ENCODE assay signal across 26 cellular contexts in genomic region chr1:52145137-52145536, GRCh38. TPM values are rescaled to one million over a fixed set of nuclear protein-coding genes. Genes with fewer than 3 reads are reported as not detected.
DNase-seq lines count a peak whose midpoint lies in the region; ATAC-seq and TF ChIP-seq lines count a peak whose summit lies in the region.
"Had no signal": no experiment of that assay in that cellular context is flagged by ENCODE, and none has a peak within 500 bp of the region (broad histone marks: within the 10 kb centered on the region; RNA-seq: fewer than 3 reads in every experiment).

No MANE protein-coding gene starts in this region.

- no peak overlapping the region for H3K4me3 Mint-ChIP-seq in natural killer cell
- no peak overlapping the region for H3K4me3 Mint-ChIP-seq in natural killer cell treated with Interleukin-12 subunit alpha and Interleukin-12 subunit beta and Interleukin-15 and Interleukin-18, amount 100 ng/mL, for 72 hours
- H3K4me3 Mint-ChIP-seq in type B pancreatic cell, result peak overlapping the region; percentile 28
- H3K4me3 Mint-ChIP-seq: activated CD8-positive, alpha-beta memory T cell treated with anti-CD3 and anti-CD28 coated beads, Interleukin-2, amount 10 ng/mL, durations not matched to agents 7 days and 5 days had no signal

- intact Hi-C loops in natural killer cell (cut with micrococcal nuclease) (no loop called here), ascending aorta (cut with DNase I) (loop anchor here (10.0 kb wide), 3 partner anchors 260 to 1180 kb away; partner anchors contain the start of genes FAF1, ORC1 and PRPF38A), left colon (cut with DNase I, micrococcal nuclease) (no loop called here), esophagus squamous epithelium (cut with DNase I) (no loop called here)

- H3K4me3 ChIP-seq in ascending aorta (no peak overlapping the region), esophagus squamous epithelium (no peak overlapping the region)
- H3K4me3 ChIP-seq: gastrocnemius medialis, SK-N-MC, upper lobe of left lung had no signal

- peaks cover 21 to 24% of the 10 kb centered on the region in 2 donors for H3K4me1 Mint-ChIP-seq in natural killer cell
- peaks cover 21 to 23% of the 10 kb centered on the region in 2 donors for H3K4me1 Mint-ChIP-seq in natural killer cell treated with Interleukin-12 subunit alpha and Interleukin-12 subunit beta and Interleukin-15 and Interleukin-18, amount 100 ng/mL, for 72 hours (ENCODE audit: low read depth in 2 of 2)
- H3K4me1 Mint-ChIP-seq in type B pancreatic cell (ENCODE audit: unreplicated experiment), result peaks cover 18% of the 10 kb centered on the region

- H3K36me3 Mint-ChIP-seq in natural killer cell (no peaks in the 10 kb centered on the region), type B pancreatic cell (no peaks in the 10 kb centered on the region)
- no peaks in the 10 kb centered on the region for H3K36me3 Mint-ChIP-seq in natural killer cell treated with Interleukin-12 subunit alpha and Interleukin-12 subunit beta and Interleukin-15 and Interleukin-18, amount 100 ng/mL, for 72 hours
- H3K36me3 Mint-ChIP-seq: activated CD8-positive, alpha-beta memory T cell treated with anti-CD3 and anti-CD28 coated beads, Interleukin-2, amount 10 ng/mL, durations not matched to agents 7 days and 5 days had no signal

- DNase-seq in natural killer cell, result no peak
- no peak for DNase-seq in natural killer cell treated with Interleukin-12 subunit alpha and Interleukin-12 subunit beta and Interleukin-15 and Interleukin-18, amount 100 ng/mL, for 72 hours (ENCODE audit: low spot score)
- no peak for DNase-seq in ascending aorta (ENCODE audit: low spot score in 2 of 2)
- no peak for DNase-seq in left colon
- DNase-seq in type B pancreatic cell (ENCODE audit: extremely low spot score, unreplicated experiment), result no peak
- DNase-seq in DMS53 treated with DMSO at 0.1 percent for 48 hours (lab: John Stamatoyannopoulos, UW; ENCODE audit: unreplicated experiment), result no peak
- no peak for DNase-seq in esophagus squamous epithelium (lab: John Stamatoyannopoulos, UW)
- DNase-seq: activated CD4-positive, CD25-positive, alpha-beta regulatory T cell; activated CD8-positive, alpha-beta memory T cell treated with anti-CD3 and anti-CD28 coated beads, Interleukin-2, amount 10 ng/mL, durations not matched to agents 7 days and 5 days; activated T-cell treated with anti-CD3 and anti-CD28 coated beads, Interleukin-2, amount 50 U/mL, for 48 hours; BE2C; brain microvascular endothelial cell; gastrocnemius medialis; HCEC 1CT; Kasumi-1; NCI-H146; NCI-H2171 treated with DMSO at 0.1 percent for 48 hours; NCI-H510A; NK-92 treated with Interleukin-12 subunit alpha and Interleukin-12 subunit beta, amount 100 ng/mL, for 24 hours; stimulated activated CD4-positive, alpha-beta T cell treated with anti-CD3 and anti-CD28 coated beads, Interleukin-12 subunit alpha, Interleukin-12 subunit beta, amount 100 ng/mL, for 4 hours; stimulated activated CD4-positive, alpha-beta T cell treated with anti-CD3 and anti-CD28 coated beads, Interleukin-2, amount 100 ng/mL, for 48 hours; upper lobe of left lung had no signal

- H3K9me3 Mint-ChIP-seq in natural killer cell, result no peaks in the 10 kb centered on the region
- no peaks in the 10 kb centered on the region for H3K9me3 Mint-ChIP-seq in natural killer cell treated with Interleukin-12 subunit alpha and Interleukin-12 subunit beta and Interleukin-15 and Interleukin-18, amount 100 ng/mL, for 72 hours
- no peaks in the 10 kb centered on the region for H3K9me3 Mint-ChIP-seq in type B pancreatic cell

- H3K9me3 ChIP-seq in ascending aorta (no peaks in the 10 kb centered on the region), esophagus squamous epithelium (no peaks in the 10 kb centered on the region)
- H3K9me3 ChIP-seq: BE2C, gastrocnemius medialis, upper lobe of left lung had no signal

- H3K4me1 ChIP-seq in ascending aorta (peaks cover 0 to 28% of the 10 kb centered on the region in 2 donors), esophagus squamous epithelium (peaks cover 4 to 68% (median 9%) of the 10 kb centered on the region in 3 donors)
- H3K4me1 ChIP-seq: BE2C had no signal

- no peak for TF ChIP-seq POLR2A in esophagus squamous epithelium (IDR thresholded peaks at IDR 0.05)

- no peaks in the 10 kb centered on the region for H3K27me3 ChIP-seq in ascending aorta
- H3K27me3 ChIP-seq in esophagus squamous epithelium, result no peaks in the 10 kb centered on the region
- H3K27me3 ChIP-seq: BE2C, brain microvascular endothelial cell, gastrocnemius medialis, upper lobe of left lung had no signal

- ATAC-seq in natural killer cell (peak in 2 of 3 donors; percentile 27 to 31), left colon (peak; percentile 32), GM19452 (IDR thresholded peaks at IDR 0.05; ENCODE audit: unreplicated experiment) (no peak)
- no peak for ATAC-seq in natural killer cell treated with Interleukin-12 subunit alpha and Interleukin-12 subunit beta and Interleukin-15 and Interleukin-18, amount 100 ng/mL, for 72 hours
- ATAC-seq: activated CD8-positive, alpha-beta memory T cell treated with anti-CD3 and anti-CD28 coated beads, Interleukin-2, amount 10 ng/mL, durations not matched to agents 7 days and 5 days; gastrocnemius medialis; sciatic nerve had no signal

- TF ChIP-seq CTCF in natural killer cell (IDR thresholded peaks at IDR 0.05) (no peak), ascending aorta (IDR thresholded peaks at IDR 0.05) (no peak), type B pancreatic cell (conservative IDR thresholded peaks at IDR 0.05) (no peak), esophagus squamous epithelium (IDR thresholded peaks at IDR 0.05) (no peak)

- no peaks in the 10 kb centered on the region for H3K36me3 ChIP-seq in ascending aorta
- H3K36me3 ChIP-seq in esophagus squamous epithelium, result no peaks in the 10 kb centered on the region
- H3K36me3 ChIP-seq: BE2C, brain microvascular endothelial cell, gastrocnemius medialis, upper lobe of left lung had no signal

- H3K27me3 Mint-ChIP-seq in natural killer cell (ENCODE audit: low read depth in 2 of 2) (peaks cover 6 to 14% of the 10 kb centered on the region in 2 donors), type B pancreatic cell (no peaks in the 10 kb centered on the region)
- H3K27me3 Mint-ChIP-seq in natural killer cell treated with Interleukin-12 subunit alpha and Interleukin-12 subunit beta and Interleukin-15 and Interleukin-18, amount 100 ng/mL, for 72 hours, result peaks cover 15 to 25% of the 10 kb centered on the region in 2 donors
- H3K27me3 Mint-ChIP-seq: progenitor cell of endocrine pancreas had no signal

- WGBS in esophagus squamous epithelium, 2 donors, result 63 to 64% methylated on average over 2 of the region's 2 CpGs

- peak overlapping the region; percentile 5 to 40 for H3K27ac ChIP-seq in ascending aorta
- H3K27ac ChIP-seq in esophagus squamous epithelium, result no peak overlapping the region
- H3K27ac ChIP-seq: brain microvascular endothelial cell, gastrocnemius medialis, SK-N-MC, upper lobe of left lung had no signal

- H3K27ac Mint-ChIP-seq in natural killer cell (no peak overlapping the region), type B pancreatic cell (peak overlapping the region; percentile 20)
- H3K27ac Mint-ChIP-seq in natural killer cell treated with Interleukin-12 subunit alpha and Interleukin-12 subunit beta and Interleukin-15 and Interleukin-18, amount 100 ng/mL, for 72 hours, result no peak overlapping the region
- H3K27ac Mint-ChIP-seq: activated CD8-positive, alpha-beta memory T cell treated with anti-CD3 and anti-CD28 coated beads, Interleukin-2, amount 10 ng/mL, durations not matched to agents 7 days and 5 days; progenitor cell of endocrine pancreas had no signal

RNA-seq across cellular contexts. Expression of gene ZFYVE9, which starts 3.2 kb away (rescaled TPM):
- total RNA-seq in natural killer cell (1 to 10 TPM; 1.1 to 2.3 (median 1.8) TPM), ascending aorta (8.1 TPM), left colon (10 to 100 TPM; 17.3 to 20.2 TPM), type B pancreatic cell (ENCODE audit: low replicate concordance) (25.8 and 30.6 TPM in 2 replicates), esophagus squamous epithelium (10 to 100 TPM; 12.7 to 31.1 (median 16.2) TPM)
- total RNA-seq in natural killer cell treated with Interleukin-12 subunit alpha and Interleukin-12 subunit beta and Interleukin-15 and Interleukin-18, amount 100 ng/mL, for 72 hours, result 1 to 10 TPM; 1.1 to 2.9 TPM

Comparison
In these comparisons a context has a peak if more than half of its experiments do, and no peak if none do; other contexts are left out.
1. ATAC-seq: peak in natural killer cell (2 of 3) and left colon (single experiment); none in natural killer cell treated with Interleukin-12 subunit alpha and Interleukin-12 subunit beta and Interleukin-15 and Interleukin-18, amount 100 ng/mL, for 72 hours (0 of 2) and GM19452 (single experiment).
2. H3K27ac ChIP-seq: peak in ascending aorta (2 of 2); none in esophagus squamous epithelium (0 of 4).